ENCODE assay signal across 12 cellular contexts in genomic region chr5:838431-838851, GRCh38. TPM values are rescaled to one million over a fixed set of nuclear protein-coding genes. Genes with fewer than 3 reads are reported as not detected.
A peak's percentile ranks its signal among the peaks of the same experiment; 100 is the strongest.
DNase-seq lines count a peak whose midpoint lies in the region; ATAC-seq and TF ChIP-seq lines count a peak whose summit lies in the region.
"Not testable (repeated sequence)": the region's sequence is repeated elsewhere in the genome, so short reads cannot be mapped to it uniquely, and the experiment has no call there.
"Had no signal": no experiment of that assay in that cellular context is flagged by ENCODE, and none has a peak within 500 bp of the region (broad histone marks: within the 10 kb centered on the region; RNA-seq: fewer than 3 reads in every experiment).

No MANE protein-coding gene starts in this region.

- intact Hi-C loops in Panc1 (cut with micrococcal nuclease; ENCODE audit: unreplicated experiment); left cardiac atrium (cut with DNase I); sigmoid colon (cut with DNase I): not testable (repeated sequence)

- ATAC-seq in Panc1 (peak; percentile 50), left cardiac atrium (peak; percentile 52 to 71)

- TF ChIP-seq EP300 in sigmoid colon (IDR thresholded peaks at IDR 0.05), result not testable (repeated sequence)

- H3K4me1 ChIP-seq in Panc1 (ENCODE audit: control insufficient read depth, insufficient read depth, low read length); mesendoderm (ENCODE audit: control insufficient read depth, low read depth, low read length); sigmoid colon: not testable (repeated sequence)

- not testable (repeated sequence) for H3K18ac ChIP-seq in mesendoderm (ENCODE audit: low read length)

- H4K8ac ChIP-seq in mesendoderm (ENCODE audit: low read depth, low read length), result not testable (repeated sequence)

- H3K4ac ChIP-seq in mesendoderm (ENCODE audit: low read depth, low read length), result not testable (repeated sequence)

- H3K79me2 ChIP-seq in mesendoderm (ENCODE audit: control insufficient read depth, insufficient read depth, low read length), result not testable (repeated sequence)

- CTCF ChIA-PET in Panc1 (lab: Charles Lee), result not testable (repeated sequence)

- not testable (repeated sequence) for H2BK5ac ChIP-seq in mesendoderm (ENCODE audit: low read length)

- not testable (repeated sequence) for H3K9me3 ChIP-seq in Panc1 (ENCODE audit: control insufficient read depth, insufficient read depth, low read depth, low read length); sigmoid colon

- not testable (repeated sequence) for H3K79me1 ChIP-seq in mesendoderm (ENCODE audit: low read length)

- not testable (repeated sequence) for H3K4me3 ChIP-seq in Panc1 (ENCODE audit: low read depth in 2 of 2, low read length in 2 of 2); mesendoderm (ENCODE audit: low read length); sigmoid colon

- DNase-seq in DMS 273 (lab: John Stamatoyannopoulos, UW; ENCODE audit: unreplicated experiment) (peak; percentile 64), ecto neural progenitor cell (ENCODE audit: low spot score) (peak; percentile 52), mesendoderm (peak; percentile 25), sigmoid colon (peak; percentile 49), ureter (ENCODE audit: low spot score) (peak; percentile 51)
- not testable (repeated sequence) for DNase-seq in Panc1 (ENCODE audit: low read depth, low spot score); left cardiac atrium
- peak; percentile 49 for DNase-seq in activated CD8-positive, alpha-beta memory T cell treated with anti-CD3 and anti-CD28 coated beads, Interleukin-2, amount 50 U/mL, for 48 hours

- no CpG with 5 or more reads among the region's 10 CpGs for WGBS in mesendoderm (ENCODE audit: extremely low coverage, insufficient coverage, low lambda C conversion rate)
- WGBS in sigmoid colon, 2 donors, result 89 to 93% methylated on average over 10 of the region's 10 CpGs

- H2BK15ac ChIP-seq in mesendoderm (replicated peaks; ENCODE audit: low read depth), result not testable (repeated sequence)

- H3K36me3 ChIP-seq in Panc1 (ENCODE audit: control insufficient read depth, insufficient read depth, low read length); mesendoderm (ENCODE audit: control insufficient read depth, insufficient read depth, low read length); sigmoid colon: not testable (repeated sequence)

- not testable (repeated sequence) for H3K23ac ChIP-seq in mesendoderm (ENCODE audit: low read length)

- not testable (repeated sequence) for TF ChIP-seq CTCF in Panc1 (IDR thresholded peaks at IDR 0.05); sigmoid colon (IDR thresholded peaks at IDR 0.05)

- not testable (repeated sequence) for H2AK5ac ChIP-seq in mesendoderm (ENCODE audit: low read length)

- H3K56ac ChIP-seq in mesendoderm (ENCODE audit: low read length), result not testable (repeated sequence)

- POLR2A ChIA-PET in Panc1 (lab: Charles Lee), result not testable (repeated sequence)

- TF ChIP-seq POLR2A in sigmoid colon (IDR thresholded peaks at IDR 0.05), result not testable (repeated sequence)

- not testable (repeated sequence) for H3K27me3 ChIP-seq in Panc1 (ENCODE audit: control insufficient read depth, insufficient read depth, low read length); mesendoderm (ENCODE audit: insufficient read depth, low read length, poor library complexity); sigmoid colon

- H4K5ac ChIP-seq in mesendoderm (ENCODE audit: low read length), result not testable (repeated sequence)

- not testable (repeated sequence) for H3K4me2 ChIP-seq in mesendoderm (ENCODE audit: low read length)

- BruUV-seq in Panc1 (replicated peaks; lab: Mats Ljungman, UMichigan), result not testable (repeated sequence)

- not testable (repeated sequence) for H2BK120ac ChIP-seq in mesendoderm (ENCODE audit: low read depth, low read length)

- in situ Hi-C loops in Panc1 (cut with HindIII; ENCODE audit: low pct_unique_long_range_greater_than_20kb, low sequenced_read_pairs), result not testable (repeated sequence)

- H3K27ac ChIP-seq in Panc1 (ENCODE audit: low read length); mesendoderm (ENCODE audit: low read depth, low read length); sigmoid colon: not testable (repeated sequence)

- not testable (repeated sequence) for H3K9ac ChIP-seq in mesendoderm (ENCODE audit: low read length)

RNA-seq across cellular contexts. Expression of gene ZDHHC11, which starts 12.3 kb away (rescaled TPM):
- total RNA-seq in Panc1 (2021; ENCODE audit: unreplicated experiment) (3.0 TPM), left cardiac atrium (10 to 100 TPM; 31.1 to 36.7 TPM), sigmoid colon (1 to 10 TPM; 1.8 to 8.0 (median 3.7) TPM), ureter (39.5 TPM)
- polyA plus RNA-seq in Panc1 (2012; ENCODE audit: insufficient read length), result 2.4 TPM
- 4.2 TPM for polyA plus RNA-seq in mesendoderm (2013, experiment 1 of 2)
- 3.9 TPM for polyA plus RNA-seq in mesendoderm (2013, experiment 2 of 2)
- polyA plus RNA-seq in sigmoid colon, result 1 to 10 TPM in 1 of 3 donors, under 1 TPM in 1, not detected in 1; 0.60 to 4.9 TPM
- polyA plus RNA-seq: immature natural killer cell had no signal

RNA-seq across cellular contexts. Expression of gene ZDHHC11B, which starts 53.9 kb away (rescaled TPM):
- total RNA-seq in Panc1 (2021; ENCODE audit: unreplicated experiment), result 1.4 TPM
- 1.4 TPM for polyA plus RNA-seq in Panc1 (2012; ENCODE audit: insufficient read length)
- 10 to 100 TPM; 15.4 to 32.5 TPM for total RNA-seq in left cardiac atrium
- 0.10 TPM for polyA plus RNA-seq in mesendoderm (2013, experiment 1 of 2)
- 0.17 TPM for polyA plus RNA-seq in mesendoderm (2013, experiment 2 of 2)
- total RNA-seq in sigmoid colon, result 10 to 100 TPM in 1 of 4 donors, 1 to 10 TPM in 2, under 1 TPM in 1; 0.71 to 12.7 (median 2.4) TPM
- 1 to 10 TPM in 1 of 3 donors, under 1 TPM in 1, not detected in 1; 0.46 to 2.0 TPM for polyA plus RNA-seq in sigmoid colon
- total RNA-seq in ureter, result 15.6 TPM
- total RNA-seq: activated CD4-positive, alpha-beta T cell treated with anti-CD3 and anti-CD28 coated beads, Interleukin-2, amount 10 ng/mL, durations not matched to agents 24 days and 14 days; foreskin keratinocyte; IMR-90 had no signal
- polyA plus RNA-seq: foreskin keratinocyte, immature natural killer cell had no signal

RNA-seq across cellular contexts. Expression of gene BRD9, which starts 54.2 kb away (rescaled TPM):
- total RNA-seq in Panc1 (2021; ENCODE audit: unreplicated experiment) (64.3 TPM), left cardiac atrium (10 to 100 TPM; 26.8 to 39.3 TPM), sigmoid colon (10 to 100 TPM; 21.4 to 38.8 (median 24.6) TPM), ureter (63.6 TPM)
- polyA plus RNA-seq in Panc1 (2012; ENCODE audit: insufficient read length), result 61.7 TPM
- 36.9 TPM for polyA plus RNA-seq in mesendoderm (2013, experiment 1 of 2)
- 36.8 TPM for polyA plus RNA-seq in mesendoderm (2013, experiment 2 of 2)
- polyA plus RNA-seq in sigmoid colon, result 10 to 100 TPM; 12.9 to 28.3 (median 14.4) TPM

RNA-seq across cellular contexts. Expression of gene TRIP13, which starts 54.2 kb away (rescaled TPM):
- 45.9 TPM for total RNA-seq in Panc1 (2021; ENCODE audit: unreplicated experiment)
- polyA plus RNA-seq in Panc1 (2012; ENCODE audit: insufficient read length), result 22.9 TPM
- total RNA-seq in left cardiac atrium, result 1 to 10 TPM in 1 of 2 donors, under 1 TPM in 1; 0.88 to 1.1 TPM
- polyA plus RNA-seq in mesendoderm (2013, experiment 1 of 2), result 48.7 TPM
- polyA plus RNA-seq in mesendoderm (2013, experiment 2 of 2), result 50.9 TPM
- total RNA-seq in sigmoid colon, result under 1 TPM in 3 of 4 donors, not detected in 1; 0.16 to 0.83 (median 0.54) TPM
- 1 to 10 TPM; 1.2 to 7.7 (median 3.9) TPM for polyA plus RNA-seq in sigmoid colon
- 1.7 TPM for total RNA-seq in ureter
